In the genomic region with DNA sequence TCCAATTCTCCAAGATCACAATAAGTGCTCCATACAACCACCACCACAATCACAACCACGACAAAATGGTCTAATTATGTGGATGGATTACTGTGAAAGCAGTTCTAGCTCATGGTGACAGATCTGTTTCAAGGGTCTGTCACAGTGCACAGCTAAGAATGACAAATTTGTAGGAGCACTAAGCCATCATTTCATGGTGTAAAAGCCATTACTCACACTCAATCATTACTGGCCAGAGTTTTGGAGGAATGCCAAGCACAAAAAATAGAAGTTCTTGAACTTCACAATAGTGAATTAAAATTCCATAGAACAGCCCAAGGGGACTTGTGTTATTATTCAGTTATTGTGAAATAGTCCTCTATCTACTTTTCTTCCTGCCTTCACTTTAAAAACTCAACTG, we compare ENCODE assay signal across 2 cellular contexts.
TF ChIP-seq lines count a peak whose summit lies in the region.

No MANE protein-coding gene starts in this region.

TF ChIP-seq in liver, 16 proteins besides CTCF, POLR2A, EP300 and RAD21:
- TF ChIP-seq NR2F2 (IDR thresholded peaks at IDR 0.05) (no peak), FOXA1 (IDR thresholded peaks at IDR 0.05) (no peak), HNF4G (IDR thresholded peaks at IDR 0.05) (no peak), RXRA (IDR thresholded peaks at IDR 0.05) (no peak), YY1 (IDR thresholded peaks at IDR 0.05) (peak; percentile 85), TAF1 (conservative IDR thresholded peaks at IDR 0.05) (peak; percentile 15), HNF4A (conservative IDR thresholded peaks at IDR 0.05) (no peak), JUND (IDR thresholded peaks at IDR 0.05) (no peak)
- TF ChIP-seq, protein P1, sequence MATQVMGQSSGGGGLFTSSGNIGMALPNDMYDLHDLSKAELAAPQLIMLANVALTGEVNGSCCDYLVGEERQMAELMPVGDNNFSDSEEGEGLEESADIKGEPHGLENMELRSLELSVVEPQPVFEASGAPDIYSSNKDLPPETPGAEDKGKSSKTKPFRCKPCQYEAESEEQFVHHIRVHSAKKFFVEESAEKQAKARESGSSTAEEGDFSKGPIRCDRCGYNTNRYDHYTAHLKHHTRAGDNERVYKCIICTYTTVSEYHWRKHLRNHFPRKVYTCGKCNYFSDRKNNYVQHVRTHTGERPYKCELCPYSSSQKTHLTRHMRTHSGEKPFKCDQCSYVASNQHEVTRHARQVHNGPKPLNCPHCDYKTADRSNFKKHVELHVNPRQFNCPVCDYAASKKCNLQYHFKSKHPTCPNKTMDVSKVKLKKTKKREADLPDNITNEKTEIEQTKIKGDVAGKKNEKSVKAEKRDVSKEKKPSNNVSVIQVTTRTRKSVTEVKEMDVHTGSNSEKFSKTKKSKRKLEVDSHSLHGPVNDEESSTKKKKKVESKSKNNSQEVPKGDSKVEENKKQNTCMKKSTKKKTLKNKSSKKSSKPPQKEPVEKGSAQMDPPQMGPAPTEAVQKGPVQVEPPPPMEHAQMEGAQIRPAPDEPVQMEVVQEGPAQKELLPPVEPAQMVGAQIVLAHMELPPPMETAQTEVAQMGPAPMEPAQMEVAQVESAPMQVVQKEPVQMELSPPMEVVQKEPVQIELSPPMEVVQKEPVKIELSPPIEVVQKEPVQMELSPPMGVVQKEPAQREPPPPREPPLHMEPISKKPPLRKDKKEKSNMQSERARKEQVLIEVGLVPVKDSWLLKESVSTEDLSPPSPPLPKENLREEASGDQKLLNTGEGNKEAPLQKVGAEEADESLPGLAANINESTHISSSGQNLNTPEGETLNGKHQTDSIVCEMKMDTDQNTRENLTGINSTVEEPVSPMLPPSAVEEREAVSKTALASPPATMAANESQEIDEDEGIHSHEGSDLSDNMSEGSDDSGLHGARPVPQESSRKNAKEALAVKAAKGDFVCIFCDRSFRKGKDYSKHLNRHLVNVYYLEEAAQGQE (IDR thresholded peaks at IDR 0.05): no peak
- TF ChIP-seq, protein P2, sequence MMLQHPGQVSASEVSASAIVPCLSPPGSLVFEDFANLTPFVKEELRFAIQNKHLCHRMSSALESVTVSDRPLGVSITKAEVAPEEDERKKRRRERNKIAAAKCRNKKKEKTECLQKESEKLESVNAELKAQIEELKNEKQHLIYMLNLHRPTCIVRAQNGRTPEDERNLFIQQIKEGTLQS (IDR thresholded peaks at IDR 0.05): no peak
- TF ChIP-seq, protein P3, sequence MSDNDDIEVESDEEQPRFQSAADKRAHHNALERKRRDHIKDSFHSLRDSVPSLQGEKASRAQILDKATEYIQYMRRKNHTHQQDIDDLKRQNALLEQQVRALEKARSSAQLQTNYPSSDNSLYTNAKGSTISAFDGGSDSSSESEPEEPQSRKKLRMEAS (IDR thresholded peaks at IDR 0.05): no peak
- TF ChIP-seq, protein P4, sequence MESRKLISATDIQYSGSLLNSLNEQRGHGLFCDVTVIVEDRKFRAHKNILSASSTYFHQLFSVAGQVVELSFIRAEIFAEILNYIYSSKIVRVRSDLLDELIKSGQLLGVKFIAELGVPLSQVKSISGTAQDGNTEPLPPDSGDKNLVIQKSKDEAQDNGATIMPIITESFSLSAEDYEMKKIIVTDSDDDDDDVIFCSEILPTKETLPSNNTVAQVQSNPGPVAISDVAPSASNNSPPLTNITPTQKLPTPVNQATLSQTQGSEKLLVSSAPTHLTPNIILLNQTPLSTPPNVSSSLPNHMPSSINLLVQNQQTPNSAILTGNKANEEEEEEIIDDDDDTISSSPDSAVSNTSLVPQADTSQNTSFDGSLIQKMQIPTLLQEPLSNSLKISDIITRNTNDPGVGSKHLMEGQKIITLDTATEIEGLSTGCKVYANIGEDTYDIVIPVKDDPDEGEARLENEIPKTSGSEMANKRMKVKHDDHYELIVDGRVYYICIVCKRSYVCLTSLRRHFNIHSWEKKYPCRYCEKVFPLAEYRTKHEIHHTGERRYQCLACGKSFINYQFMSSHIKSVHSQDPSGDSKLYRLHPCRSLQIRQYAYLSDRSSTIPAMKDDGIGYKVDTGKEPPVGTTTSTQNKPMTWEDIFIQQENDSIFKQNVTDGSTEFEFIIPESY (IDR thresholded peaks at IDR 0.05): no peak
TF ChIP-seq in liver: peak in this region for 2.

TF ChIP-seq in HepG2, 621 proteins besides CTCF, POLR2A, EP300 and RAD21:
- TF ChIP-seq, protein P4 (CRISPR knock-in tag; IDR thresholded peaks at IDR 0.05): no peak
- TF ChIP-seq MYNN (CRISPR knock-in tag; IDR thresholded peaks at IDR 0.05; ENCODE audit: low read depth) (no peak), DR1 (CRISPR knock-in tag; IDR thresholded peaks at IDR 0.05) (no peak), SETDB1 (CRISPR knock-in tag; IDR thresholded peaks at IDR 0.05; ENCODE audit: borderline replicate concordance) (no peak), ZFP36 (IDR thresholded peaks at IDR 0.05; ENCODE audit: borderline replicate concordance, low read depth, low read length, partially characterized antibody) (no peak), ZNF589 (CRISPR knock-in tag; conservative IDR thresholded peaks at IDR 0.05) (no peak), ZSCAN20 (CRISPR knock-in tag; IDR thresholded peaks at IDR 0.05; ENCODE audit: borderline replicate concordance) (no peak), ZNF709 (CRISPR knock-in tag; IDR thresholded peaks at IDR 0.05) (no peak)
- TF ChIP-seq, protein P5, sequence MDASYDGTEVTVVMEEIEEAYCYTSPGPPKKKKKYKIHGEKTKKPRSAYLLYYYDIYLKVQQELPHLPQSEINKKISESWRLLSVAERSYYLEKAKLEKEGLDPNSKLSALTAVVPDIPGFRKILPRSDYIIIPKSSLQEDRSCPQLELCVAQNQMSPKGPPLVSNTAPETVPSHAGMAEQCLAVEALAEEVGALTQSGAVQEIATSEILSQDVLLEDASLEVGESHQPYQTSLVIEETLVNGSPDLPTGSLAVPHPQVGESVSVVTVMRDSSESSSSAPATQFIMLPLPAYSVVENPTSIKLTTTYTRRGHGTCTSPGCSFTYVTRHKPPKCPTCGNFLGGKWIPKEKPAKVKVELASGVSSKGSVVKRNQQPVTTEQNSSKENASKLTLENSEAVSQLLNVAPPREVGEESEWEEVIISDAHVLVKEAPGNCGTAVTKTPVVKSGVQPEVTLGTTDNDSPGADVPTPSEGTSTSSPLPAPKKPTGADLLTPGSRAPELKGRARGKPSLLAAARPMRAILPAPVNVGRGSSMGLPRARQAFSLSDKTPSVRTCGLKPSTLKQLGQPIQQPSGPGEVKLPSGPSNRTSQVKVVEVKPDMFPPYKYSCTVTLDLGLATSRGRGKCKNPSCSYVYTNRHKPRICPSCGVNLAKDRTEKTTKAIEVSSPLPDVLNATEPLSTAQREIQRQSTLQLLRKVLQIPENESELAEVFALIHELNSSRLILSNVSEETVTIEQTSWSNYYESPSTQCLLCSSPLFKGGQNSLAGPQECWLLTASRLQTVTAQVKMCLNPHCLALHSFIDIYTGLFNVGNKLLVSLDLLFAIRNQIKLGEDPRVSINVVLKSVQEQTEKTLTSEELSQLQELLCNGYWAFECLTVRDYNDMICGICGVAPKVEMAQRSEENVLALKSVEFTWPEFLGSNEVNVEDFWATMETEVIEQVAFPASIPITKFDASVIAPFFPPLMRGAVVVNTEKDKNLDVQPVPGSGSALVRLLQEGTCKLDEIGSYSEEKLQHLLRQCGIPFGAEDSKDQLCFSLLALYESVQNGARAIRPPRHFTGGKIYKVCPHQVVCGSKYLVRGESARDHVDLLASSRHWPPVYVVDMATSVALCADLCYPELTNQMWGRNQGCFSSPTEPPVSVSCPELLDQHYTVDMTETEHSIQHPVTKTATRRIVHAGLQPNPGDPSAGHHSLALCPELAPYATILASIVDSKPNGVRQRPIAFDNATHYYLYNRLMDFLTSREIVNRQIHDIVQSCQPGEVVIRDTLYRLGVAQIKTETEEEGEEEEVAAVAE (CRISPR knock-in tag; IDR thresholded peaks at IDR 0.05; ENCODE audit: borderline replicate concordance): no peak
- TF ChIP-seq, protein P6, sequence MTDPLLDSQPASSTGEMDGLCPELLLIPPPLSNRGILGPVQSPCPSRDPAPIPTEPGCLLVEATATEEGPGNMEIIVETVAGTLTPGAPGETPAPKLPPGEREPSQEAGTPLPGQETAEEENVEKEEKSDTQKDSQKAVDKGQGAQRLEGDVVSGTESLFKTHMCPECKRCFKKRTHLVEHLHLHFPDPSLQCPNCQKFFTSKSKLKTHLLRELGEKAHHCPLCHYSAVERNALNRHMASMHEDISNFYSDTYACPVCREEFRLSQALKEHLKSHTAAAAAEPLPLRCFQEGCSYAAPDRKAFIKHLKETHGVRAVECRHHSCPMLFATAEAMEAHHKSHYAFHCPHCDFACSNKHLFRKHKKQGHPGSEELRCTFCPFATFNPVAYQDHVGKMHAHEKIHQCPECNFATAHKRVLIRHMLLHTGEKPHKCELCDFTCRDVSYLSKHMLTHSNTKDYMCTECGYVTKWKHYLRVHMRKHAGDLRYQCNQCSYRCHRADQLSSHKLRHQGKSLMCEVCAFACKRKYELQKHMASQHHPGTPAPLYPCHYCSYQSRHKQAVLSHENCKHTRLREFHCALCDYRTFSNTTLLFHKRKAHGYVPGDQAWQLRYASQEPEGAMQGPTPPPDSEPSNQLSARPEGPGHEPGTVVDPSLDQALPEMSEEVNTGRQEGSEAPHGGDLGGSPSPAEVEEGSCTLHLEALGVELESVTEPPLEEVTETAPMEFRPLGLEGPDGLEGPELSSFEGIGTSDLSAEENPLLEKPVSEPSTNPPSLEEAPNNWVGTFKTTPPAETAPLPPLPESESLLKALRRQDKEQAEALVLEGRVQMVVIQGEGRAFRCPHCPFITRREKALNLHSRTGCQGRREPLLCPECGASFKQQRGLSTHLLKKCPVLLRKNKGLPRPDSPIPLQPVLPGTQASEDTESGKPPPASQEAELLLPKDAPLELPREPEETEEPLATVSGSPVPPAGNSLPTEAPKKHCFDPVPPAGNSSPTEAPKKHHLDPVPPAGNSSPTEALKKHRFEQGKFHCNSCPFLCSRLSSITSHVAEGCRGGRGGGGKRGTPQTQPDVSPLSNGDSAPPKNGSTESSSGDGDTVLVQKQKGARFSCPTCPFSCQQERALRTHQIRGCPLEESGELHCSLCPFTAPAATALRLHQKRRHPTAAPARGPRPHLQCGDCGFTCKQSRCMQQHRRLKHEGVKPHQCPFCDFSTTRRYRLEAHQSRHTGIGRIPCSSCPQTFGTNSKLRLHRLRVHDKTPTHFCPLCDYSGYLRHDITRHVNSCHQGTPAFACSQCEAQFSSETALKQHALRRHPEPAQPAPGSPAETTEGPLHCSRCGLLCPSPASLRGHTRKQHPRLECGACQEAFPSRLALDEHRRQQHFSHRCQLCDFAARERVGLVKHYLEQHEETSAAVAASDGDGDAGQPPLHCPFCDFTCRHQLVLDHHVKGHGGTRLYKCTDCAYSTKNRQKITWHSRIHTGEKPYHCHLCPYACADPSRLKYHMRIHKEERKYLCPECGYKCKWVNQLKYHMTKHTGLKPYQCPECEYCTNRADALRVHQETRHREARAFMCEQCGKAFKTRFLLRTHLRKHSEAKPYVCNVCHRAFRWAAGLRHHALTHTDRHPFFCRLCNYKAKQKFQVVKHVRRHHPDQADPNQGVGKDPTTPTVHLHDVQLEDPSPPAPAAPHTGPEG (CRISPR knock-in tag; IDR thresholded peaks at IDR 0.05): no peak
- TF ChIP-seq, protein P7, sequence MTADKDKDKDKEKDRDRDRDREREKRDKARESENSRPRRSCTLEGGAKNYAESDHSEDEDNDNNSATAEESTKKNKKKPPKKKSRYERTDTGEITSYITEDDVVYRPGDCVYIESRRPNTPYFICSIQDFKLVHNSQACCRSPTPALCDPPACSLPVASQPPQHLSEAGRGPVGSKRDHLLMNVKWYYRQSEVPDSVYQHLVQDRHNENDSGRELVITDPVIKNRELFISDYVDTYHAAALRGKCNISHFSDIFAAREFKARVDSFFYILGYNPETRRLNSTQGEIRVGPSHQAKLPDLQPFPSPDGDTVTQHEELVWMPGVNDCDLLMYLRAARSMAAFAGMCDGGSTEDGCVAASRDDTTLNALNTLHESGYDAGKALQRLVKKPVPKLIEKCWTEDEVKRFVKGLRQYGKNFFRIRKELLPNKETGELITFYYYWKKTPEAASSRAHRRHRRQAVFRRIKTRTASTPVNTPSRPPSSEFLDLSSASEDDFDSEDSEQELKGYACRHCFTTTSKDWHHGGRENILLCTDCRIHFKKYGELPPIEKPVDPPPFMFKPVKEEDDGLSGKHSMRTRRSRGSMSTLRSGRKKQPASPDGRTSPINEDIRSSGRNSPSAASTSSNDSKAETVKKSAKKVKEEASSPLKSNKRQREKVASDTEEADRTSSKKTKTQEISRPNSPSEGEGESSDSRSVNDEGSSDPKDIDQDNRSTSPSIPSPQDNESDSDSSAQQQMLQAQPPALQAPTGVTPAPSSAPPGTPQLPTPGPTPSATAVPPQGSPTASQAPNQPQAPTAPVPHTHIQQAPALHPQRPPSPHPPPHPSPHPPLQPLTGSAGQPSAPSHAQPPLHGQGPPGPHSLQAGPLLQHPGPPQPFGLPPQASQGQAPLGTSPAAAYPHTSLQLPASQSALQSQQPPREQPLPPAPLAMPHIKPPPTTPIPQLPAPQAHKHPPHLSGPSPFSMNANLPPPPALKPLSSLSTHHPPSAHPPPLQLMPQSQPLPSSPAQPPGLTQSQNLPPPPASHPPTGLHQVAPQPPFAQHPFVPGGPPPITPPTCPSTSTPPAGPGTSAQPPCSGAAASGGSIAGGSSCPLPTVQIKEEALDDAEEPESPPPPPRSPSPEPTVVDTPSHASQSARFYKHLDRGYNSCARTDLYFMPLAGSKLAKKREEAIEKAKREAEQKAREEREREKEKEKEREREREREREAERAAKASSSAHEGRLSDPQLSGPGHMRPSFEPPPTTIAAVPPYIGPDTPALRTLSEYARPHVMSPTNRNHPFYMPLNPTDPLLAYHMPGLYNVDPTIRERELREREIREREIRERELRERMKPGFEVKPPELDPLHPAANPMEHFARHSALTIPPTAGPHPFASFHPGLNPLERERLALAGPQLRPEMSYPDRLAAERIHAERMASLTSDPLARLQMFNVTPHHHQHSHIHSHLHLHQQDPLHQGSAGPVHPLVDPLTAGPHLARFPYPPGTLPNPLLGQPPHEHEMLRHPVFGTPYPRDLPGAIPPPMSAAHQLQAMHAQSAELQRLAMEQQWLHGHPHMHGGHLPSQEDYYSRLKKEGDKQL (CRISPR knock-in tag; IDR thresholded peaks at IDR 0.05; ENCODE audit: low read depth): no peak
